In the genomic region with DNA sequence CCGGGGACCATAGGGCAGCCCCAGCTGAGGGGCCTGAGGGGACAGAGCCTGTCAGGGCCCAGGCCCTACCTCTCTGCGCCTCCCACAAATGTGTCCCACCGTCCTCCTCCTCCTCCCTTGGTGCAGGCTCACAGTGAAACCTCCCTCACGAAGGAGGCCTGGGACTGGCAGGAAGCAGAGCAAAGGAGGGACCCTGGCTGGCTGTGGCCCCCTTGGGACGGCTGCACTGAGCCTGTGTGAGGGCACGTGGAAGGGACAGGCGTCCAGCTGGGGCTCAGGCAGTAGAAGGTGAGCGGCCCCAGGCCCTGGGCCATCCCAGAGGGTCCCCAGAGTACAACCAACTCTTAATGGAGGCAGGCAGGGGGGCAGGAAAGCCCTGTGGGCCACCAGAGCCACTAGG, we compare ENCODE assay signal across 20 cellular contexts.
"Had no signal": no experiment of that assay in that cellular context is flagged by ENCODE, and none has a peak within 500 bp of the region (broad histone marks: within the 10 kb centered on the region; RNA-seq: fewer than 3 reads in every experiment).

No MANE protein-coding gene starts in this region.

- H3K27me3 Mint-ChIP-seq: stimulated activated naive CD8-positive, alpha-beta T cell treated with anti-CD3 and anti-CD28 coated beads, Interleukin-15, amount 100 ng/mL, for 72 hours had no signal

- H3K27ac Mint-ChIP-seq: natural killer cell; stimulated activated effector memory CD8-positive, alpha-beta T cell treated with anti-CD3 and anti-CD28 coated beads, Interleukin-12 subunit alpha, Interleukin-12 subunit beta, amount 100 ng/mL, for 72 hours had no signal

- H3K9me3 Mint-ChIP-seq: natural killer cell; stimulated activated effector memory CD8-positive, alpha-beta T cell treated with anti-CD3 and anti-CD28 coated beads, Interleukin-12 subunit alpha, Interleukin-12 subunit beta, amount 100 ng/mL, for 72 hours; stimulated activated naive CD8-positive, alpha-beta T cell treated with anti-CD3 and anti-CD28 coated beads, Interleukin-15, amount 100 ng/mL, for 72 hours had no signal

- H3K9me3 ChIP-seq: gastrocnemius medialis, heart right ventricle, mucosa of descending colon, neutrophil, psoas muscle, right lobe of liver, thoracic aorta, transverse colon had no signal

- ATAC-seq: esophagus mucosa; gastrocnemius medialis; heart right ventricle; left lobe of liver; mucosa of descending colon; natural killer cell; psoas muscle; right lobe of liver; stimulated activated effector memory CD8-positive, alpha-beta T cell treated with anti-CD3 and anti-CD28 coated beads, Interleukin-12 subunit alpha, Interleukin-12 subunit beta, amount 100 ng/mL, for 72 hours; stimulated activated naive CD8-positive, alpha-beta T cell treated with anti-CD3 and anti-CD28 coated beads, Interleukin-15, amount 100 ng/mL, for 72 hours had no signal

- H3K4me1 ChIP-seq: gastrocnemius medialis, psoas muscle had no signal

- H3K36me3 Mint-ChIP-seq: natural killer cell; stimulated activated effector memory CD8-positive, alpha-beta T cell treated with anti-CD3 and anti-CD28 coated beads, Interleukin-12 subunit alpha, Interleukin-12 subunit beta, amount 100 ng/mL, for 72 hours had no signal

- H3K36me3 ChIP-seq: gastrocnemius medialis, heart right ventricle, neutrophil, right lobe of liver, thoracic aorta, transverse colon had no signal

- H3K4me3 Mint-ChIP-seq: natural killer cell; stimulated activated effector memory CD8-positive, alpha-beta T cell treated with anti-CD3 and anti-CD28 coated beads, Interleukin-12 subunit alpha, Interleukin-12 subunit beta, amount 100 ng/mL, for 72 hours; stimulated activated naive CD8-positive, alpha-beta T cell treated with anti-CD3 and anti-CD28 coated beads, Interleukin-15, amount 100 ng/mL, for 72 hours had no signal

- DNase-seq: effector memory CD4-positive, alpha-beta T cell; gastrocnemius medialis; heart right ventricle; hypothalamus; islet precursor cell; mammary epithelial cell; mucosa of descending colon; natural killer cell; psoas muscle; retina; right lobe of liver; stimulated activated CD4-positive, alpha-beta T cell treated with anti-CD3 and anti-CD28 coated beads, Interleukin-4, amount 100 ng/mL, for 1 hour; stimulated activated CD8-positive, alpha-beta memory T cell treated with anti-CD3 and anti-CD28 coated beads, Interleukin-4, amount 100 ng/mL, for 48 hours; stimulated activated naive CD8-positive, alpha-beta T cell treated with anti-CD3 and anti-CD28 coated beads, Interleukin-15, amount 100 ng/mL, for 72 hours; transverse colon had no signal

- H3K27ac ChIP-seq: gastrocnemius medialis, heart right ventricle, neutrophil, psoas muscle, right lobe of liver, thoracic aorta, transverse colon had no signal

- H3K4me3 ChIP-seq: gastrocnemius medialis, heart right ventricle, mucosa of descending colon, psoas muscle, right lobe of liver, thoracic aorta, transverse colon had no signal

- H3K27me3 ChIP-seq: gastrocnemius medialis, right lobe of liver, transverse colon had no signal
